18 cellular contexts compared by ENCODE assay signal in genomic region chr2:131577812-131578211, GRCh38. TPM values are rescaled to one million over a fixed set of nuclear protein-coding genes. Genes with fewer than 3 reads are reported as not detected.
DNase-seq lines count a peak whose midpoint lies in the region; ATAC-seq and TF ChIP-seq lines count a peak whose summit lies in the region.
"Had no signal": no experiment of that assay in that cellular context is flagged by ENCODE, and none has a peak within 500 bp of the region (broad histone marks: within the 10 kb centered on the region; RNA-seq: fewer than 3 reads in every experiment).

No MANE protein-coding gene starts in this region.

- H3K36me3 ChIP-seq in GM06990 (ENCODE audit: control insufficient read depth, insufficient read depth, low read length) = no peaks in the 10 kb centered on the region
- H3K36me3 ChIP-seq: HAP-1 had no signal

- peaks cover 35% of the 10 kb centered on the region for H3K27me3 Mint-ChIP-seq in activated B cell treated with CpG ODN at 0.5 μM for 24 hours
- peaks cover 72% of the 10 kb centered on the region for H3K27me3 Mint-ChIP-seq in CD4-positive, alpha-beta T cell

- H3K9me3 Mint-ChIP-seq in activated B cell treated with CpG ODN at 0.5 μM for 24 hours = no peaks in the 10 kb centered on the region
- no peaks in the 10 kb centered on the region for H3K9me3 Mint-ChIP-seq in CD4-positive, alpha-beta T cell
- H3K9me3 Mint-ChIP-seq: IgD-negative memory B cell had no signal

- H3K27ac ChIP-seq in CD4-positive, alpha-beta T cell (ENCODE audit: low read depth, low read length) = no peak overlapping the region
- H3K27ac ChIP-seq: C4-2B, GM23248 had no signal

- 0 out of 2 replicates have a peak overlapping the region, but pooled peaks have one; percentile 15 for H3K4me3 ChIP-seq in GM06990 (replicated peaks; ENCODE audit: low read depth, low read length)
- H3K4me3 ChIP-seq: GM23248, HAP-1 had no signal

- no peak overlapping the region for H3K27ac Mint-ChIP-seq in activated B cell treated with CpG ODN at 0.5 μM for 24 hours
- H3K27ac Mint-ChIP-seq in CD4-positive, alpha-beta T cell = no peak overlapping the region
- H3K27ac Mint-ChIP-seq: CD4-positive, alpha-beta memory T cell; IgD-negative memory B cell had no signal

- ATAC-seq in GM18511 (IDR thresholded peaks at IDR 0.05; ENCODE audit: unreplicated experiment) (peak; percentile 45), HG03175 (IDR thresholded peaks at IDR 0.05; ENCODE audit: unreplicated experiment) (peak; percentile 43), activated B cell treated with CpG ODN at 0.5 μM for 24 hours (ENCODE audit: low read depth) (no peak)
- ATAC-seq in CD4-positive, alpha-beta T cell (ENCODE audit: poor library complexity) = no peak

- intact Hi-C loops in activated B cell treated with CpG ODN at 0.5 μM for 24 hours (cut with micrococcal nuclease) = no loop called here
- intact Hi-C loops in CD4-positive, alpha-beta T cell (cut with DNase I, micrococcal nuclease) = no loop called here

- H3K36me3 Mint-ChIP-seq in activated B cell treated with CpG ODN at 0.5 μM for 24 hours (ENCODE audit: low read depth) = no peaks in the 10 kb centered on the region
- no peaks in the 10 kb centered on the region for H3K36me3 Mint-ChIP-seq in CD4-positive, alpha-beta T cell (ENCODE audit: low read depth)
- H3K36me3 Mint-ChIP-seq: CD4-positive, alpha-beta memory T cell; IgD-negative memory B cell had no signal

- H3K9me3 ChIP-seq in CD4-positive, alpha-beta T cell (ENCODE audit: control insufficient read depth, low read length) = no peaks in the 10 kb centered on the region
- H3K9me3 ChIP-seq: HAP-1 had no signal

- no peaks in the 10 kb centered on the region for H3K27me3 ChIP-seq in GM06990 (replicated peaks; ENCODE audit: control insufficient read depth, insufficient read depth, low read length)
- peaks cover 5% of the 10 kb centered on the region for H3K27me3 ChIP-seq in CD4-positive, alpha-beta T cell (ENCODE audit: control insufficient read depth, insufficient read depth, low read length)

- peak overlapping the region; percentile 15 for H3K4me3 Mint-ChIP-seq in activated B cell treated with CpG ODN at 0.5 μM for 24 hours
- H3K4me3 Mint-ChIP-seq in CD4-positive, alpha-beta T cell = no peak overlapping the region
- H3K4me3 Mint-ChIP-seq: CD4-positive, alpha-beta memory T cell; IgD-negative memory B cell had no signal

- DNase-seq in GM06990 (ENCODE audit: extremely low read depth, insufficient read length) (no peak), activated B cell treated with CpG ODN at 0.5 μM for 24 hours (no peak), NAMALWA (ENCODE audit: low spot score) (no peak), hippocampal formation (lab: John Stamatoyannopoulos, UW) (no peak)
- DNase-seq in activated CD8-positive, alpha-beta memory T cell treated with anti-CD3 and anti-CD28 coated beads for 24 hours = no peak
- DNase-seq in CD4-positive, alpha-beta T cell = no peak
- DNase-seq: CD4-positive, alpha-beta memory T cell; DMS153; DMS79; GF-D8; GM23248; Karpas-422; KBM-7 had no signal

- no peak for TF ChIP-seq CTCF in GM06990 (IDR thresholded peaks at IDR 0.05; ENCODE audit: insufficient read depth, low read length, poor library complexity, severe bottlenecking)
- TF ChIP-seq CTCF in activated B cell treated with CpG ODN at 0.5 μM for 24 hours (IDR thresholded peaks at IDR 0.05) = no peak
- no peak for TF ChIP-seq CTCF in CD4-positive, alpha-beta T cell (IDR thresholded peaks at IDR 0.05)

- CTCF ChIA-PET in activated B cell treated with CpG ODN at 0.5 μM for 24 hours (lab: Charles Lee) = no interaction called here
- CTCF ChIA-PET in CD4-positive, alpha-beta T cell (lab: Charles Lee) = no interaction called here

- POLR2A ChIA-PET in activated B cell treated with CpG ODN at 0.5 μM for 24 hours (lab: Charles Lee) = no interaction called here
- POLR2A ChIA-PET in CD4-positive, alpha-beta T cell (lab: Charles Lee) = no interaction called here

- H3K4me1 Mint-ChIP-seq in activated B cell treated with CpG ODN at 0.5 μM for 24 hours = peaks cover 8% of the 10 kb centered on the region
- no peaks in the 10 kb centered on the region for H3K4me1 Mint-ChIP-seq in CD4-positive, alpha-beta T cell (ENCODE audit: low read depth)
- H3K4me1 Mint-ChIP-seq: CD4-positive, alpha-beta memory T cell had no signal

RNA-seq across cellular contexts. Expression of gene CCDC74A, which starts 50.1 kb away (rescaled TPM):
- 0.71 and 1.1 TPM in 2 replicates for total RNA-seq in activated B cell treated with CpG ODN at 0.5 μM for 24 hours
- total RNA-seq in CD4-positive, alpha-beta T cell = under 1 TPM; 0.50 to 0.60 TPM

Comparison
In these comparisons a context has a peak if more than half of its experiments do, and no peak if none do; other contexts are left out.
1. ATAC-seq: peak in GM18511 (single experiment) and HG03175 (single experiment); none in activated B cell treated with CpG ODN at 0.5 μM for 24 hours (single experiment) and CD4-positive, alpha-beta T cell (single experiment).